Comparison of ENCODE assay signal across 12 cellular contexts in genomic region chr20:38049800-38050199, GRCh38. TPM values are rescaled to one million over a fixed set of nuclear protein-coding genes. Genes with fewer than 3 reads are reported as not detected.
DNase-seq lines count a peak whose midpoint lies in the region; ATAC-seq and TF ChIP-seq lines count a peak whose summit lies in the region.
"Had no signal": no experiment of that assay in that cellular context is flagged by ENCODE, and none has a peak within 500 bp of the region (broad histone marks: within the 10 kb centered on the region; RNA-seq: fewer than 3 reads in every experiment).

No MANE protein-coding gene starts in this region.

- H3K4me3 ChIP-seq in CD8-positive, alpha-beta memory T cell (ENCODE audit: low read length): no peak overlapping the region
- H3K4me3 ChIP-seq in HUES64 (ENCODE audit: low read length) (no peak overlapping the region), body of pancreas (no peak overlapping the region)
- H3K4me3 ChIP-seq: SK-N-MC, tibial artery had no signal

- intact Hi-C loops in body of pancreas (cut with DNase I): no loop called here

- H3K36me3 Mint-ChIP-seq in CD8-positive, alpha-beta memory T cell: peaks cover 0 to 78% (median 11%) of the 10 kb centered on the region in 3 donors

- no peaks in the 10 kb centered on the region for H3K9me3 Mint-ChIP-seq in CD8-positive, alpha-beta memory T cell

- peaks cover 21% of the 10 kb centered on the region for H3K36me3 ChIP-seq in CD8-positive, alpha-beta memory T cell (ENCODE audit: insufficient read depth, low read length)
- H3K36me3 ChIP-seq in HUES64 (ENCODE audit: insufficient read depth, low read length) (peaks cover 57% of the 10 kb centered on the region), body of pancreas (replicated peaks in 1 of 2; ENCODE audit: insufficient read depth in 1 of 2, low read depth in 2 of 2) (peaks cover 0 to 5% of the 10 kb centered on the region in 2 donors)

- H3K27me3 ChIP-seq in CD8-positive, alpha-beta memory T cell (ENCODE audit: insufficient read depth, low read length, poor library complexity, severe bottlenecking): no peaks in the 10 kb centered on the region
- H3K27me3 ChIP-seq in HUES64 (ENCODE audit: insufficient read depth, low read length) (no peaks in the 10 kb centered on the region), body of pancreas (no peaks in the 10 kb centered on the region)
- H3K27me3 ChIP-seq: tibial artery had no signal

- 79% methylated on average over 3 of the region's 3 CpGs for WGBS in HUES64
- WGBS in body of pancreas, 2 donors: 59 to 64% methylated on average over 3 of the region's 3 CpGs

- no peak overlapping the region for H3K4me3 Mint-ChIP-seq in CD8-positive, alpha-beta memory T cell

- POLR2A ChIA-PET in CD8-positive, alpha-beta memory T cell (lab: Charles Lee): no interaction called here

- H3K27me3 Mint-ChIP-seq in CD8-positive, alpha-beta memory T cell: no peaks in the 10 kb centered on the region

- ATAC-seq in body of pancreas: peak; percentile 33
- ATAC-seq in HG03432 (IDR thresholded peaks at IDR 0.05; ENCODE audit: unreplicated experiment): no peak
- no peak for ATAC-seq in HG02870 (IDR thresholded peaks at IDR 0.05; ENCODE audit: unreplicated experiment)
- no peak for ATAC-seq in GM21360 (IDR thresholded peaks at IDR 0.05; ENCODE audit: unreplicated experiment)

- CTCF ChIA-PET in CD8-positive, alpha-beta memory T cell (lab: Charles Lee): no interaction called here

- TF ChIP-seq CTCF in body of pancreas (IDR thresholded peaks at IDR 0.05): no peak

- no peak for DNase-seq in CD8-positive, alpha-beta memory T cell
- DNase-seq in body of pancreas (no peak), lung microvascular endothelial cell (ENCODE audit: low read depth in 2 of 2) (peak; percentile 18 to 71), GM19238 (ENCODE audit: insufficient read length, low spot score) (no peak)
- DNase-seq: activated gamma-delta T cell, NCI-H1092, tibial artery had no signal

- H3K27ac Mint-ChIP-seq in CD8-positive, alpha-beta memory T cell: peak overlapping the region in 5 of 8 donors; percentile 2 to 84 (median 26)

- peak overlapping the region; percentile 3; the same call in 1 of the 2 replicates for H3K9ac ChIP-seq in HUES64 (ENCODE audit: low read depth, low read length)

- no peaks in the 10 kb centered on the region for H3K4me1 ChIP-seq in CD8-positive, alpha-beta memory T cell (ENCODE audit: insufficient read depth, low read length)
- H3K4me1 ChIP-seq in HUES64 (ENCODE audit: insufficient read depth, low read length) (peaks cover 27% of the 10 kb centered on the region), body of pancreas (peaks cover 5% of the 10 kb centered on the region)

- no peak overlapping the region for H3K27ac ChIP-seq in CD8-positive, alpha-beta memory T cell (ENCODE audit: low read depth, low read length)
- H3K27ac ChIP-seq in HUES64 (ENCODE audit: low read depth, low read length): peak overlapping the region; percentile 23; the same call in 1 of the 2 replicates
- no peak overlapping the region for H3K27ac ChIP-seq in body of pancreas
- H3K27ac ChIP-seq: SK-N-MC, tibial artery had no signal

- TF ChIP-seq POLR2A in body of pancreas (IDR thresholded peaks at IDR 0.05): no peak

- peaks cover 33 to 54% (median 47%) of the 10 kb centered on the region in 3 donors for H3K4me1 Mint-ChIP-seq in CD8-positive, alpha-beta memory T cell

- no peaks in the 10 kb centered on the region for H3K9me3 ChIP-seq in CD8-positive, alpha-beta memory T cell (ENCODE audit: low read length)
- H3K9me3 ChIP-seq in HUES64 (ENCODE audit: insufficient read depth, low read depth, low read length) (no peaks in the 10 kb centered on the region), body of pancreas (no peaks in the 10 kb centered on the region)
- H3K9me3 ChIP-seq: tibial artery had no signal

RNA-seq across cellular contexts. Expression of gene RPRD1B, which starts 16.3 kb away (rescaled TPM):
- total RNA-seq in CD8-positive, alpha-beta memory T cell: 10 to 100 TPM; 39.1 TPM
- 5.2 TPM for polyA plus RNA-seq in CD8-positive, alpha-beta memory T cell
- 17.9 TPM for polyA plus RNA-seq in HUES64 (2013, experiment 1 of 2)
- polyA plus RNA-seq in HUES64 (2013, experiment 2 of 2): 16.7 TPM
- total RNA-seq in body of pancreas: 10 to 100 TPM in 1 of 2 donors, 1 to 10 TPM in 1; 8.8 to 12.5 TPM
- 10.0 and 17.5 TPM in 2 replicates for total RNA-seq in lung microvascular endothelial cell

RNA-seq across cellular contexts. Expression of gene TTI1, which starts 16.5 kb away (rescaled TPM):
- 10 to 100 TPM; 40.5 to 41.6 TPM for total RNA-seq in CD8-positive, alpha-beta memory T cell
- 16.7 TPM for polyA plus RNA-seq in CD8-positive, alpha-beta memory T cell
- 36.0 TPM for polyA plus RNA-seq in HUES64 (2013, experiment 1 of 2)
- polyA plus RNA-seq in HUES64 (2013, experiment 2 of 2): 34.4 TPM
- 10 to 100 TPM; 12.2 to 14.0 TPM for total RNA-seq in body of pancreas
- total RNA-seq in lung microvascular endothelial cell: 12.0 and 14.7 TPM in 2 replicates

Comparison
In these comparisons a context has a peak if more than half of its experiments do, and no peak if none do; other contexts are left out.
1. DNase-seq: peak in lung microvascular endothelial cell (2 of 2); none in CD8-positive, alpha-beta memory T cell (0 of 5), body of pancreas (0 of 4) and GM19238 (single experiment).